8 cellular contexts compared by ENCODE assay signal in the genomic region with DNA sequence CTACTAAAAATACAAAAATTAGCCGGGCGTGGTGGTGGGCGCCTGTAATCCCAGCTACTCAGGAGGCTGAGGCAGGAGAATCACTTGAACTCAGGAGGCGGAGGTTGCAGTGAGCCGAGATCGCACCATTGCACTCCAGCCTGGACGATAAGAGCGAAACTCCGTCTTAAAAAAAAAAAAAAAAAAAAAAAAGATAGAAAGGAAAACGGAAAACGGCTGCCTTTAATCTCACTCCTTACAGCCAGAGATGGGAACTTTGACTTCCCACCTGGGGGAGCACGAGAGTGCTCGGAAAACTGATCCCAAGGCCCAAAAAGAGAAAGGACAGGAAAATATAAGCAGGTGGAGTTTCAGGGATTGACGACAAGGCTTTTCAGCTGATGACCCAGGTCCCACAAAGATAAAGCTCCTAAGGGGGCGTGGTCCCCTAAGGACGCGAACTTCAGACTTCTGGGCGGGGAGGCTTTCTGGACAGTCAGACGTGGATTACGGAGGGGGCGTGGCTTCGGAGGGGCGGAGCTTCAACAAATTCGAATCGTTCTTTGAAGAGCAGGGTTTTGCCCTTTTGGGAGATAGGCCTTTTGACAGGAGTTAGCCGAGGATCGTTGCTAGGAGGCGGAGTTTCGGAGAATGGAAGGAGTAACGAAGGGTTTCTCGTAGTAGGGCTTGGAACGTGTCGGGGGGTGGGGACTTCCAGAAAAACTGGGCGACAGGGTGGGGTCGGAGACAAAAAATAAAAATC. TPM values are rescaled to one million over a fixed set of nuclear protein-coding genes. Genes with fewer than 3 reads are reported as not detected.
A peak's percentile ranks its signal among the peaks of the same experiment; 100 is the strongest.
DNase-seq lines count a peak whose midpoint lies in the region; ATAC-seq and TF ChIP-seq lines count a peak whose summit lies in the region.

No MANE protein-coding gene starts in this region.

- no peaks in the 10 kb centered on the region for H3K27me3 ChIP-seq in endocrine pancreas (ENCODE audit: control insufficient read depth, insufficient read depth, low read length)

- H3K9ac ChIP-seq in endocrine pancreas (ENCODE audit: control insufficient read depth, insufficient read depth, low read length): peak overlapping the region; percentile 87

- peak overlapping the region; percentile 28 for H3K4me3 ChIP-seq in endocrine pancreas (ENCODE audit: control insufficient read depth, insufficient read depth, low read length)

- POLR2A ChIA-PET in GM10248 (lab: Yijun Ruan, JAX): interaction anchor here (0.7 to 2.4 kb wide), 9 partner anchors 10 to 1339 kb away, joined by 3 to 11 read pairs (median 7); partner anchors contain the start of genes CHTOP, FLAD1, KCNN3 and PBXIP1

- H3K9me3 Mint-ChIP-seq in memory B cell: no peaks in the 10 kb centered on the region

- CTCF ChIA-PET in GM10248 (lab: Yijun Ruan, JAX): interaction anchor here (0.7 to 5.3 kb wide), 13 partner anchors 8 to 112 kb away, joined by 3 to 51 read pairs (median 4); partner anchors contain the start of genes ADAM15 and PYGO2

- no peak for TF ChIP-seq CTCF in GM10248 (IDR thresholded peaks at IDR 0.05; ENCODE audit: control extremely low read depth, extremely low read depth, low read depth, missing control alignments)

- H3K9me3 ChIP-seq in endocrine pancreas (ENCODE audit: control insufficient read depth, low read length): no peaks in the 10 kb centered on the region

- ATAC-seq in memory B cell (ENCODE audit: low read depth): peak; percentile 27
- ATAC-seq in HG02623 (IDR thresholded peaks at IDR 0.05; ENCODE audit: unreplicated experiment): no peak

- H3K36me3 Mint-ChIP-seq in memory B cell: peaks cover 10% of the 10 kb centered on the region

- no peaks in the 10 kb centered on the region for H3K36me3 ChIP-seq in endocrine pancreas (ENCODE audit: control insufficient read depth, insufficient read depth, low read length)

- DNase-seq in GM10248 (ENCODE audit: extremely low spot score) (peak; percentile 88), HT1080 (ENCODE audit: low read depth) (peak; percentile 97), NOMO-1 (lab: John Stamatoyannopoulos, UW; ENCODE audit: unreplicated experiment in 2 of 2) (peak; percentile 88 to 94), memory B cell (ENCODE audit: low spot score in 2 of 2) (peak; percentile 90 to 91)
- peak; percentile 78 to 86 for DNase-seq in activated CD8-positive, alpha-beta memory T cell treated with anti-CD3 and anti-CD28 coated beads for 4 hours (ENCODE audit: low read depth in 2 of 2)
- DNase-seq in stimulated activated CD4-positive, alpha-beta T cell treated with anti-CD3 and anti-CD28 coated beads, TNF-alpha, amount 100 ng/mL, for 48 hours (ENCODE audit: low read depth in 3 of 3): peak; percentile 94 to 97 (median 95)

- no peak overlapping the region for H3K27ac Mint-ChIP-seq in memory B cell

- H3K4me1 ChIP-seq in endocrine pancreas (ENCODE audit: control insufficient read depth, insufficient read depth, low read length): no peaks in the 10 kb centered on the region

- H3K27me3 Mint-ChIP-seq in memory B cell: no peaks in the 10 kb centered on the region

- H3K4me3 Mint-ChIP-seq in memory B cell: no peak overlapping the region

- H3K4me1 Mint-ChIP-seq in memory B cell: peaks cover 33% of the 10 kb centered on the region

RNA-seq across cellular contexts. Expression of gene CKS1B, which starts 1.0 kb away (rescaled TPM):
- total RNA-seq in HT1080 (2014; rRNA removed; shearing (Covaris generic)): 210 and 222 TPM in 2 replicates
- polyA plus RNA-seq in HT1080 (2015; cell fraction: cytosol; rRNA removed): 139 and 187 TPM in 2 replicates
- polyA plus RNA-seq in HT1080 (2015; cell fraction: nucleus; rRNA removed): 67.1 and 86.8 TPM in 2 replicates

RNA-seq across cellular contexts. Expression of gene SHC1, which starts 3.0 kb away (rescaled TPM):
- total RNA-seq in HT1080 (2014; rRNA removed; shearing (Covaris generic)): 126 and 173 TPM in 2 replicates
- polyA plus RNA-seq in HT1080 (2015; cell fraction: cytosol; rRNA removed): 166 and 179 TPM in 2 replicates
- 470 and 539 TPM in 2 replicates for polyA plus RNA-seq in HT1080 (2015; cell fraction: nucleus; rRNA removed)

RNA-seq across cellular contexts. Expression of gene FLAD1, which starts 9.6 kb away (rescaled TPM):
- 49.5 and 50.0 TPM in 2 replicates for total RNA-seq in HT1080 (2014; rRNA removed; shearing (Covaris generic))
- 21.0 and 25.1 TPM in 2 replicates for polyA plus RNA-seq in HT1080 (2015; cell fraction: cytosol; rRNA removed)
- 30.6 and 38.7 TPM in 2 replicates for polyA plus RNA-seq in HT1080 (2015; cell fraction: nucleus; rRNA removed)

RNA-seq across cellular contexts. Expression of gene PYGO2, which starts 11.9 kb away (rescaled TPM):
- 26.3 and 32.4 TPM in 2 replicates for total RNA-seq in HT1080 (2014; rRNA removed; shearing (Covaris generic))
- polyA plus RNA-seq in HT1080 (2015; cell fraction: cytosol; rRNA removed): 30.6 and 31.0 TPM in 2 replicates
- polyA plus RNA-seq in HT1080 (2015; cell fraction: nucleus; rRNA removed): 38.0 and 43.9 TPM in 2 replicates

RNA-seq across cellular contexts. Expression of gene PBXIP1, which starts 17.6 kb away (rescaled TPM):
- total RNA-seq in HT1080 (2014; rRNA removed; shearing (Covaris generic)): 12.0 and 13.9 TPM in 2 replicates
- polyA plus RNA-seq in HT1080 (2015; cell fraction: cytosol; rRNA removed): 13.4 and 18.2 TPM in 2 replicates
- polyA plus RNA-seq in HT1080 (2015; cell fraction: nucleus; rRNA removed): 91.1 and 95.5 TPM in 2 replicates
